Comparison of ENCODE assay signal across 20 cellular contexts in the genomic region with DNA sequence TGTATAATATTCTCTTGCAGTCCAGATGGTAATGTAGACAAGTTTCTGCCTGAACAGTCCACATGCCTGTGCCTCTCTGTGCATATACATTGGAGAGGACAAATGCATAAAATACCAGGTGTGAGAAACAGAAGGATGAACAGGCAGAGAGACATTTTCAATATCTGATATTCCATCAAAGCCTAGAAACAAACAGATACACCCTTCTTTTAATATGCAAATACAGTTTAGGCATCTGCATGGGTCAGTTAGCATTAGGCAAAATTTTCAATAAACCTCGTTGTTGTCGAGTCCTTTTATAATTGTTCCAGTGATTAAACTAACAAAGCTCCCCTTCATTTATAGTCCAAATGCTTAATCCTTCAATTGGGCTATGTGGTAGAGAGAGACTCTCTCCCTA. TPM values are rescaled to one million over a fixed set of nuclear protein-coding genes. Genes with fewer than 3 reads are reported as not detected.
"Had no signal": no experiment of that assay in that cellular context is flagged by ENCODE, and none has a peak within 500 bp of the region (broad histone marks: within the 10 kb centered on the region; RNA-seq: fewer than 3 reads in every experiment).

No MANE protein-coding gene starts in this region.

- H3K9me3 ChIP-seq: body of pancreas, heart left ventricle, ovary, uterus had no signal

- H3K4me3 Mint-ChIP-seq: activated CD8-positive, alpha-beta T cell treated with anti-CD3 and anti-CD28 coated beads for 36 hours; activated T-cell treated with anti-CD3 and anti-CD28 coated beads, Interleukin-2, amount 50 U/mL, for 4 hours; central memory CD8-positive, alpha-beta T cell; naive B cell; stimulated activated naive CD8-positive, alpha-beta T cell treated with anti-CD3 and anti-CD28 coated beads, Interleukin-15, amount 100 ng/mL, for 72 hours; T-helper 17 cell; WTC11 had no signal

- H3K9me3 Mint-ChIP-seq: activated CD8-positive, alpha-beta T cell treated with anti-CD3 and anti-CD28 coated beads for 36 hours; activated naive CD4-positive, alpha-beta T cell treated with anti-CD3 and anti-CD28 coated beads, Interleukin-2, amount 50 U/mL, for 72 hours; activated T-cell treated with anti-CD3 and anti-CD28 coated beads, Interleukin-2, amount 50 U/mL, for 4 hours; central memory CD8-positive, alpha-beta T cell; naive B cell; stimulated activated naive CD8-positive, alpha-beta T cell treated with anti-CD3 and anti-CD28 coated beads, Interleukin-15, amount 100 ng/mL, for 72 hours; WTC11 had no signal

- DNase-seq: activated CD4-positive, alpha-beta T cell treated with anti-CD3 and anti-CD28 coated beads for 48 hours; activated CD8-positive, alpha-beta T cell treated with anti-CD3 and anti-CD28 coated beads for 36 hours; activated gamma-delta T cell; activated T-cell treated with anti-CD3 and anti-CD28 coated beads, Interleukin-2, amount 50 U/mL, for 4 hours; body of pancreas; dermis blood vessel endothelial cell; heart left ventricle; naive B cell; ovary; stimulated activated CD4-positive, alpha-beta T cell treated with anti-CD3 and anti-CD28 coated beads, Interleukin-1b, Interleukin-23, amount 100 ng/mL, for 48 hours; stimulated activated naive CD8-positive, alpha-beta T cell treated with anti-CD3 and anti-CD28 coated beads, Interleukin-15, amount 100 ng/mL, for 72 hours; T-helper 17 cell; uterus had no signal

- H3K27ac ChIP-seq: body of pancreas, epithelial cell of prostate, heart left ventricle, ovary, uterus had no signal

- H3K4me1 Mint-ChIP-seq: central memory CD8-positive, alpha-beta T cell had no signal

- H3K4me1 ChIP-seq: body of pancreas, heart left ventricle, uterus had no signal

- H3K4me3 ChIP-seq: body of pancreas, heart left ventricle, ovary, uterus had no signal

- H3K27ac Mint-ChIP-seq: activated CD8-positive, alpha-beta T cell treated with anti-CD3 and anti-CD28 coated beads for 36 hours; activated naive CD4-positive, alpha-beta T cell treated with anti-CD3 and anti-CD28 coated beads, Interleukin-2, amount 50 U/mL, for 72 hours; naive B cell; stimulated activated naive CD8-positive, alpha-beta T cell treated with anti-CD3 and anti-CD28 coated beads, Interleukin-15, amount 100 ng/mL, for 72 hours had no signal

- H3K27me3 ChIP-seq: body of pancreas, heart left ventricle, ovary, uterus had no signal

- H3K36me3 ChIP-seq: ovary, uterus had no signal

- H3K36me3 Mint-ChIP-seq: activated naive CD4-positive, alpha-beta T cell treated with anti-CD3 and anti-CD28 coated beads, Interleukin-2, amount 50 U/mL, for 72 hours; WTC11 had no signal

- H3K27me3 Mint-ChIP-seq: activated CD8-positive, alpha-beta T cell treated with anti-CD3 and anti-CD28 coated beads for 36 hours; central memory CD8-positive, alpha-beta T cell; naive B cell; stimulated activated naive CD8-positive, alpha-beta T cell treated with anti-CD3 and anti-CD28 coated beads, Interleukin-15, amount 100 ng/mL, for 72 hours; T-helper 17 cell had no signal

RNA-seq across cellular contexts. Expression of a gene that starts 0.9 kb away (rescaled TPM):
- total RNA-seq: WTC11 had no signal

RNA-seq across cellular contexts. Expression of a gene that starts 17.7 kb away (rescaled TPM):
- total RNA-seq: frontal cortex, lung microvascular endothelial cell, renal cortical epithelial cell had no signal

RNA-seq across cellular contexts. Expression of a gene that starts 25.3 kb away (rescaled TPM):
- total RNA-seq: dermis blood vessel endothelial cell had no signal
